ENCODE assay signal across 16 cellular contexts in genomic region chr1:13483946-13484345, GRCh38. TPM values are rescaled to one million over a fixed set of nuclear protein-coding genes. Genes with fewer than 3 reads are reported as not detected.
DNase-seq lines count a peak whose midpoint lies in the region; ATAC-seq and TF ChIP-seq lines count a peak whose summit lies in the region.
"Had no signal": no experiment of that assay in that cellular context is flagged by ENCODE, and none has a peak within 500 bp of the region (broad histone marks: within the 10 kb centered on the region; RNA-seq: fewer than 3 reads in every experiment).

No MANE protein-coding gene starts in this region.

- DNase-seq in DND-41 (no peak), NCI-H510A treated with DMSO at 0.1 percent for 48 hours (lab: John Stamatoyannopoulos, UW) (peak; percentile 60), left kidney (ENCODE audit: low read depth, low spot score) (peak; percentile 15), mesenteric fat pad (ENCODE audit: low spot score) (no peak), left colon (no peak)
- DNase-seq: BE2C; CD4-positive, alpha-beta memory T cell; DMS79 treated with DMSO at 0.1 percent for 48 hours; EL had no signal

- no peak for TF ChIP-seq CTCF in DND-41 (IDR thresholded peaks at IDR 0.05; ENCODE audit: borderline replicate concordance, extremely low read depth, low read length, poor library complexity, severe bottlenecking)

- no peak overlapping the region for H2AFZ ChIP-seq in DND-41 (ENCODE audit: low read depth, low read length)

- H3K36me3 ChIP-seq in DND-41 (ENCODE audit: insufficient read depth, low read length) = peaks cover 37% of the 10 kb centered on the region
- H3K36me3 ChIP-seq in skeletal muscle tissue (ENCODE audit: control insufficient read depth in 3 of 3, insufficient read depth in 3 of 3, low read length in 3 of 3) = no peaks in the 10 kb centered on the region
- H3K36me3 ChIP-seq: BE2C, HAP-1 had no signal

- H3K9me3 ChIP-seq in DND-41 (ENCODE audit: insufficient read depth, low read length, severe bottlenecking) (no peaks in the 10 kb centered on the region), skeletal muscle tissue (ENCODE audit: control insufficient read depth in 3 of 3, low read length in 3 of 3) (no peaks in the 10 kb centered on the region)
- H3K9me3 ChIP-seq: BE2C, HAP-1 had no signal

- H3K27ac ChIP-seq in DND-41 (ENCODE audit: low read length) = peak overlapping the region; percentile 89
- H3K27ac ChIP-seq in skeletal muscle tissue (ENCODE audit: low read depth, low read length) = peak overlapping the region; percentile 26

- ATAC-seq in DND-41 (ENCODE audit: insufficient read depth, low read depth) (no peak), SK-N-SH treated with all-trans-retinoic acid at 6 μM for 48 hours (no peak), left colon (no peak)
- ATAC-seq: GM12878 had no signal

- H3K9ac ChIP-seq in DND-41 (ENCODE audit: low read depth, low read length) (peak overlapping the region; percentile 18; the same call in 1 of the 2 replicates), skeletal muscle tissue (ENCODE audit: low read depth in 1 of 3, low read length in 3 of 3) (no peak overlapping the region)

- H3K4me1 ChIP-seq in DND-41 (ENCODE audit: insufficient read depth, low read length) (peaks cover 95% of the 10 kb centered on the region), skeletal muscle tissue (ENCODE audit: control insufficient read depth in 3 of 3, insufficient read depth in 3 of 3, low read length in 3 of 3) (peaks cover 39 to 59% (median 47%) of the 10 kb centered on the region in 3 donors)
- H3K4me1 ChIP-seq: BE2C, HAP-1 had no signal

- H3K27me3 ChIP-seq in DND-41 (ENCODE audit: insufficient read depth, low read length, poor library complexity) (no peaks in the 10 kb centered on the region), skeletal muscle tissue (ENCODE audit: control insufficient read depth in 3 of 3, insufficient read depth in 3 of 3, low read length in 3 of 3) (no peaks in the 10 kb centered on the region)
- H3K27me3 ChIP-seq: BE2C had no signal

- no peak overlapping the region for H3K4me2 ChIP-seq in DND-41 (ENCODE audit: insufficient read depth, low read length)

- H4K20me1 ChIP-seq in DND-41 (ENCODE audit: insufficient read depth, low read length) = no peaks in the 10 kb centered on the region

- peaks cover 59% of the 10 kb centered on the region for H3K79me2 ChIP-seq in DND-41 (ENCODE audit: insufficient read depth, low read length)

- intact Hi-C loops in left colon (cut with DNase I, micrococcal nuclease) = no loop called here

- no peak overlapping the region for H3K4me3 ChIP-seq in DND-41 (ENCODE audit: low read depth in 1 of 2, low read length in 2 of 2)
- H3K4me3 ChIP-seq in skeletal muscle tissue (ENCODE audit: low read length in 3 of 3) = no peak overlapping the region
- H3K4me3 ChIP-seq: GM12878, HAP-1 had no signal

TF ChIP-seq in SK-N-SH treated with all-trans-retinoic acid at 6 μM for 48 hours, 23 proteins besides CTCF, POLR2A, EP300 and RAD21:
- TF ChIP-seq CREB5 (CRISPR knock-in tag; IDR thresholded peaks at IDR 0.05; ENCODE audit: low read depth) (no peak), PATZ1 (CRISPR knock-in tag; IDR thresholded peaks at IDR 0.05; ENCODE audit: borderline replicate concordance) (no peak), SNAI2 (CRISPR knock-in tag; IDR thresholded peaks at IDR 0.05) (no peak), RARB (CRISPR knock-in tag; IDR thresholded peaks at IDR 0.05) (no peak), PPARA (CRISPR knock-in tag; IDR thresholded peaks at IDR 0.05; ENCODE audit: borderline replicate concordance) (no peak), OSR1 (CRISPR knock-in tag; IDR thresholded peaks at IDR 0.05) (no peak), ZFP30 (CRISPR knock-in tag; IDR thresholded peaks at IDR 0.05) (no peak), ZNF70 (CRISPR knock-in tag; IDR thresholded peaks at IDR 0.05) (no peak), CSDC2 (CRISPR knock-in tag; IDR thresholded peaks at IDR 0.05) (no peak), BACH2 (CRISPR knock-in tag; IDR thresholded peaks at IDR 0.05; ENCODE audit: borderline replicate concordance) (no peak), TCF4 (CRISPR knock-in tag; IDR thresholded peaks at IDR 0.05; ENCODE audit: borderline replicate concordance) (no peak), ISL1 (CRISPR knock-in tag; IDR thresholded peaks at IDR 0.05) (no peak), ESRRG (CRISPR knock-in tag; IDR thresholded peaks at IDR 0.05) (no peak), ZNF565 (CRISPR knock-in tag; conservative IDR thresholded peaks at IDR 0.05; ENCODE audit: low read depth) (no peak), ZFP3 (CRISPR knock-in tag; IDR thresholded peaks at IDR 0.05) (no peak), GLIS3 (CRISPR knock-in tag; IDR thresholded peaks at IDR 0.05) (no peak)

RNA-seq across cellular contexts. Expression of gene LRRC38, which starts 29.9 kb away (rescaled TPM):
- total RNA-seq in skeletal muscle tissue = 10.4 TPM
- not detected for total RNA-seq in mesenteric fat pad
- not detected for total RNA-seq in left colon
- total RNA-seq: A172; CD4-positive, alpha-beta memory T cell; G401; GM12878; H4 had no signal

Comparison
In these comparisons a context has a peak if more than half of its experiments do, and no peak if none do; other contexts are left out.
1. DNase-seq: peak in NCI-H510A treated with DMSO at 0.1 percent for 48 hours (single experiment) and left kidney (single experiment); none in DND-41 (single experiment), mesenteric fat pad (single experiment) and left colon (0 of 2).
2. RNA of gene LRRC38, which starts 29.9 kb away (total RNA-seq): 10.4 TPM in skeletal muscle tissue (single experiment); not detected in left colon and not detected in mesenteric fat pad (single experiment); every median in the first group is over 10 times any median in the second.